In the genomic region with DNA sequence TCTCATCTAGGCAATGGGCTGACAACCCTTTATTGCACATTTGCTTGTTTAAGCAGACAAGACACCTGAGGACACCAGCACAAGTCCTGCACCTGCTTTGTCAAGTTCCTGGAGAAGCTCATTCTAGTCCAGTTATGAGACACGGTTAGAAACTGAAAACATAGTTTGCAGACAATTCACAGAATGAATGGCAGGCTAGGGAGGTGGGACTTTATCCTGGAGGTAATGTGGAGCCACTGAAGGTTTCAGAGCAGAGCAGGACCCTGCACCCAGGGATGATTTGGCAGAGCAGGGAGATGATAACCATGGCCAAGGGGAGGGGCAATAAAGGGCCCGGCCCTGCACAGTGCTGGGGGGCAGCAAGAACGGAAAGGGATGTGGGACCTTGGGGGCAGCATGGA, we compare ENCODE assay signal across 8 cellular contexts. TPM values are rescaled to one million over a fixed set of nuclear protein-coding genes. Genes with fewer than 3 reads are reported as not detected.
DNase-seq lines count a peak whose midpoint lies in the region; ATAC-seq and TF ChIP-seq lines count a peak whose summit lies in the region.
"Had no signal": no experiment of that assay in that cellular context is flagged by ENCODE, and none has a peak within 500 bp of the region (broad histone marks: within the 10 kb centered on the region; RNA-seq: fewer than 3 reads in every experiment).

No MANE protein-coding gene starts in this region.

- no CpG with 5 or more reads among the region's 3 CpGs for WGBS in H9 (ENCODE audit: extremely low coverage, insufficient read length, low lambda C conversion rate)

- CTCF ChIA-PET in HCT116 (lab: Charles Lee): no interaction called here

- H3K36me3 Mint-ChIP-seq in H9 (ENCODE audit: insufficient read depth in 1 of 3, low read depth in 3 of 3): peaks cover 3 to 44% (median 26%) of the 10 kb centered on the region in 3 experiments; a peak in 5 of 7 replicates

- peak overlapping the region; percentile 47 for H3K9ac ChIP-seq in HCT116 (ENCODE audit: low read length)
- H3K9ac ChIP-seq in Karpas-422 (ENCODE audit: low read length): no peak overlapping the region
- peak overlapping the region; percentile 21 for H3K9ac ChIP-seq in skeletal muscle satellite cell (ENCODE audit: low read depth, low read length)
- H3K9ac ChIP-seq in H9 (ENCODE audit: extremely low read depth, insufficient read length, low read length): no peak overlapping the region

- no peaks in the 10 kb centered on the region for H3K9me3 Mint-ChIP-seq in H9

- H3K4me3 Mint-ChIP-seq in H9: no peak overlapping the region

- H3K9me2 ChIP-seq in HCT116 (ENCODE audit: insufficient read depth) (no peaks in the 10 kb centered on the region), Karpas-422 (replicated peaks; ENCODE audit: insufficient read depth, low read length) (no peaks in the 10 kb centered on the region)

- no peaks in the 10 kb centered on the region for H3K27me3 ChIP-seq in HCT116 (ENCODE audit: insufficient read depth, low read length)
- H3K27me3 ChIP-seq in Karpas-422 (ENCODE audit: low read length): no peaks in the 10 kb centered on the region
- H3K27me3 ChIP-seq in skeletal muscle satellite cell (ENCODE audit: control insufficient read depth, insufficient read depth, low read length): no peaks in the 10 kb centered on the region
- H3K27me3 ChIP-seq in H9 (ENCODE audit: insufficient read depth, low read length): no peaks in the 10 kb centered on the region

- H3K27ac Mint-ChIP-seq in H9: peak overlapping the region in 1 of 3 experiments; percentile 38; a peak in 2 of 7 replicates

- H2BK15ac ChIP-seq in H9 (ENCODE audit: low read depth, low read length): no peak overlapping the region

- TF ChIP-seq RAD21 in HCT116 (IDR thresholded peaks at IDR 0.05; ENCODE audit: low read depth): no peak

- H3K4me1 ChIP-seq in HCT116 (ENCODE audit: control insufficient read depth in 1 of 2, insufficient read depth in 2 of 2, low read length in 2 of 2) (peaks cover 40 to 84% of the 10 kb centered on the region in 2 experiments), Karpas-422 (ENCODE audit: low read length) (peaks cover 45% of the 10 kb centered on the region), skeletal muscle satellite cell (ENCODE audit: control insufficient read depth, insufficient read depth, low read length) (peaks cover 40% of the 10 kb centered on the region), H9 (ENCODE audit: insufficient read depth, low read length) (no peaks in the 10 kb centered on the region)

- POLR2A ChIA-PET in HCT116 (lab: Charles Lee): no interaction called here

- no peaks in the 10 kb centered on the region for H3K79me1 ChIP-seq in H9 (ENCODE audit: insufficient read depth, low read depth, low read length, poor library complexity, severe bottlenecking)

- H3K4me3 ChIP-seq in HCT116 (replicated peaks in 1 of 2; ENCODE audit: low read depth in 1 of 2, low read length in 2 of 2) (peak overlapping the region in 1 of 2 experiments; percentile 45; a peak in 1 of 4 replicates), Karpas-422 (ENCODE audit: low read length) (no peak overlapping the region), skeletal muscle satellite cell (ENCODE audit: low read length) (no peak overlapping the region)

- TF ChIP-seq POLR2A in HCT116 (IDR thresholded peaks at IDR 0.05; ENCODE audit: borderline replicate concordance, extremely low read depth, insufficient read depth, insufficient read length): no peak

- H3K4ac ChIP-seq in H9 (ENCODE audit: low read depth, low read length): no peak overlapping the region

- H2BK5ac ChIP-seq in H9 (ENCODE audit: insufficient read length, low read length): no peak overlapping the region

- H3K23me2 ChIP-seq in H9 (ENCODE audit: insufficient read length, low read depth, low read length, poor library complexity, severe bottlenecking): no peaks in the 10 kb centered on the region

- TF ChIP-seq CTCF in HCT116 (IDR thresholded peaks at IDR 0.05 in 2 of 3, conservative IDR thresholded peaks at IDR 0.05 in 1 of 3; ENCODE audit: borderline replicate concordance in 1 of 3, insufficient read depth in 1 of 3, low read depth in 2 of 3, low read length in 2 of 3) (no peak), H9 (conservative IDR thresholded peaks at IDR 0.05) (no peak)

- H3T11ph ChIP-seq in H9 (ENCODE audit: low read length): no peak overlapping the region

- H3K14ac ChIP-seq in H9 (ENCODE audit: insufficient read depth, low read length): no peak overlapping the region

- H3K79me2 ChIP-seq in HCT116 (ENCODE audit: insufficient read depth, low read length) (peaks cover 7% of the 10 kb centered on the region; the same call in 1 of the 2 replicates), Karpas-422 (ENCODE audit: low read length) (peaks cover 12% of the 10 kb centered on the region; the same call in 1 of the 2 replicates), H9 (ENCODE audit: insufficient read depth, low read length) (no peaks in the 10 kb centered on the region; the same call in 1 of the 2 replicates)

- no peak for DNase-seq in HCT116 (ENCODE audit: low read depth, low spot score)
- no peak for DNase-seq in Karpas-422
- DNase-seq in H9: no peak
- no peak for DNase-seq in NCI-H146 (lab: John Stamatoyannopoulos, UW)
- DNase-seq in stimulated activated CD4-positive, alpha-beta T cell treated with anti-CD3 and anti-CD28 coated beads, Interleukin-15, amount 100 ng/mL, for 24 hours: no peak
- DNase-seq: NCI-H526 had no signal

- intact Hi-C loops in HCT116 (cut with micrococcal nuclease): loop anchor here (5.0 kb wide), 3 partner anchors 42 to 113 kb away; a partner anchor contains a TSS

- no peak overlapping the region for H3K18ac ChIP-seq in H9 (ENCODE audit: insufficient read length, low read depth, low read length)

- H2AFZ ChIP-seq in HCT116 (ENCODE audit: low read depth, low read length, poor library complexity, severe bottlenecking) (no peak overlapping the region), Karpas-422 (ENCODE audit: low read length) (no peak overlapping the region), H9 (ENCODE audit: low read length) (no peak overlapping the region)

- no peaks in the 10 kb centered on the region for H3K9me3 ChIP-seq in HCT116 (ENCODE audit: control insufficient read depth in 1 of 2, insufficient read depth in 1 of 2, low read depth in 1 of 2, low read length in 2 of 2)
- H3K9me3 ChIP-seq in Karpas-422 (ENCODE audit: low read length): no peaks in the 10 kb centered on the region
- H3K9me3 ChIP-seq in skeletal muscle satellite cell (replicated peaks; ENCODE audit: low read length): no peaks in the 10 kb centered on the region
- H3K9me3 ChIP-seq in H9 (ENCODE audit: control insufficient read depth, low read depth, low read length): no peaks in the 10 kb centered on the region

- no peaks in the 10 kb centered on the region for H3K4me1 Mint-ChIP-seq in H9

- H3K27me3 Mint-ChIP-seq in H9 (ENCODE audit: low read depth): no peaks in the 10 kb centered on the region; the same call in 1 of the 2 replicates

- H3K27ac ChIP-seq in HCT116 (ENCODE audit: low read depth, low read length): peak overlapping the region; percentile 84
- peak overlapping the region; percentile 45; the same call in 1 of the 2 replicates for H3K27ac ChIP-seq in Karpas-422 (ENCODE audit: low read length)
- H3K27ac ChIP-seq in H9 (ENCODE audit: insufficient read length, low read depth, low read length): no peak overlapping the region

- no peak overlapping the region for H2BK12ac ChIP-seq in H9 (ENCODE audit: insufficient read length, low read depth, low read length)

- H4K20me1 ChIP-seq in HCT116 (ENCODE audit: insufficient read depth) (no peaks in the 10 kb centered on the region), Karpas-422 (ENCODE audit: insufficient read depth, low read depth, low read length) (0 out of 2 replicates have a peak, but pooled peaks cover 9% of the 10 kb centered on the region), H9 (ENCODE audit: control insufficient read depth, insufficient read depth, insufficient read length) (no peaks in the 10 kb centered on the region)

- no peak overlapping the region for H4K91ac ChIP-seq in H9 (ENCODE audit: insufficient read length, low read depth, low read length)

- H2BK120ac ChIP-seq in H9 (ENCODE audit: low read depth, low read length, poor library complexity, severe bottlenecking): no peak overlapping the region

- H4K5ac ChIP-seq in H9 (ENCODE audit: insufficient read length, low read depth, low read length): no peak overlapping the region

- no peak overlapping the region for H4K8ac ChIP-seq in H9 (replicated peaks; ENCODE audit: insufficient read length, low read depth, low read length)

- no peak overlapping the region for H2AK5ac ChIP-seq in H9 (ENCODE audit: insufficient read length, low read length)

- RAD21 ChIA-PET in HCT116 (lab: Charles Lee; ENCODE audit: low non-redundant PET in 1 of 2, low total read pairs in 2 of 2, uncharacterized antibody in 2 of 2, unreplicated experiment in 2 of 2): no interaction called here

- no peak overlapping the region for H2BK20ac ChIP-seq in H9 (ENCODE audit: low read depth, low read length, poor library complexity, severe bottlenecking)

- H3K4me2 ChIP-seq in HCT116 (ENCODE audit: low read length) (peak overlapping the region; percentile 81), Karpas-422 (ENCODE audit: low read depth, low read length, poor library complexity, severe bottlenecking) (no peak overlapping the region), skeletal muscle satellite cell (ENCODE audit: low read length) (peak overlapping the region; percentile 74), H9 (ENCODE audit: insufficient read depth, insufficient read length, low read length) (no peak overlapping the region)

- ATAC-seq in GM19035 (IDR thresholded peaks at IDR 0.05; ENCODE audit: unreplicated experiment) (peak; percentile 40), HCT116 (no peak)

- peaks cover 0 to 18% of the 10 kb centered on the region in 2 experiments; a peak in 1 of 4 replicates for H3K36me3 ChIP-seq in HCT116 (ENCODE audit: control insufficient read depth in 1 of 2, insufficient read depth in 2 of 2, low read length in 2 of 2)
- peaks cover 24% of the 10 kb centered on the region for H3K36me3 ChIP-seq in Karpas-422 (ENCODE audit: insufficient read depth, low read length)
- peaks cover 24% of the 10 kb centered on the region for H3K36me3 ChIP-seq in skeletal muscle satellite cell (ENCODE audit: insufficient read depth, low read length)

- H3K23ac ChIP-seq in H9 (ENCODE audit: insufficient read length, low read depth, low read length): no peak overlapping the region

- H3K56ac ChIP-seq in H9 (ENCODE audit: insufficient read length, low read depth, low read length): no peak overlapping the region

- BruUV-seq in HCT116 (replicated peaks; lab: Mats Ljungman, UMichigan): TSS peak; percentile 13

TF ChIP-seq in HCT116, 20 proteins besides CTCF, POLR2A, EP300 and RAD21 (continues in another document):
- TF ChIP-seq, protein P1, sequence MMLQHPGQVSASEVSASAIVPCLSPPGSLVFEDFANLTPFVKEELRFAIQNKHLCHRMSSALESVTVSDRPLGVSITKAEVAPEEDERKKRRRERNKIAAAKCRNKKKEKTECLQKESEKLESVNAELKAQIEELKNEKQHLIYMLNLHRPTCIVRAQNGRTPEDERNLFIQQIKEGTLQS (IDR thresholded peaks at IDR 0.05): no peak
- TF ChIP-seq YY1 (IDR thresholded peaks at IDR 0.05; ENCODE audit: extremely low read depth, insufficient replicate concordance, low read depth, low read length): no peak

RNA-seq across cellular contexts. Expression of a gene that starts 50.7 kb away (rescaled TPM):
- total RNA-seq in HCT116 (2021; ENCODE audit: unreplicated experiment): 27.3 TPM
- 11.8 and 14.6 TPM in 2 replicates for polyA plus RNA-seq in HCT116 (2012)
- 22.9 and 44.2 TPM in 2 replicates for total RNA-seq in Karpas-422 (2014; rRNA removed; shearing (Covaris generic); ENCODE audit: low replicate concordance)
- 53.3 and 62.1 TPM in 2 replicates for total RNA-seq in skeletal muscle satellite cell (2012; rRNA removed)
- total RNA-seq in H9 (2021): 12.4 and 12.9 TPM in 2 replicates

Comparison
In these comparisons a context has a peak if more than half of its experiments do, and no peak if none do; other contexts are left out.
1. H3K4me2 ChIP-seq: peak in HCT116 (single experiment) and skeletal muscle satellite cell (single experiment); none in Karpas-422 (single experiment) and H9 (single experiment).
2. H3K9ac ChIP-seq: peak in HCT116 (single experiment) and skeletal muscle satellite cell (single experiment); none in Karpas-422 (single experiment) and H9 (single experiment).